In genomic region chr2:156511803-156512202, GRCh38 we compare ENCODE assay signal across 16 cellular contexts.
DNase-seq lines count a peak whose midpoint lies in the region; ATAC-seq and TF ChIP-seq lines count a peak whose summit lies in the region.
"Had no signal": no experiment of that assay in that cellular context is flagged by ENCODE, and none has a peak within 500 bp of the region (broad histone marks: within the 10 kb centered on the region; RNA-seq: fewer than 3 reads in every experiment).

No MANE protein-coding gene starts in this region.

- TF ChIP-seq POLR2A in suprapubic skin (IDR thresholded peaks at IDR 0.05) = no peak

- DNase-seq in NAMALWA (ENCODE audit: low spot score) (peak; percentile 20), suprapubic skin (ENCODE audit: low spot score in 2 of 2) (no peak), mucosa of descending colon (no peak), NCI-H146 treated with DMSO at 0.1 percent for 48 hours (lab: John Stamatoyannopoulos, UW; ENCODE audit: unreplicated experiment) (no peak), SKM-1 treated with dmso at 0.1 percent for 144 hours (lab: John Stamatoyannopoulos, UW; ENCODE audit: unreplicated experiment) (no peak)
- DNase-seq: activated naive CD4-positive, alpha-beta T cell treated with Interleukin-2 at 50 U/mL for 16 hours; brain microvascular endothelial cell; DMS79 treated with DMSO at 0.1 percent for 48 hours; effector memory CD8-positive, alpha-beta T cell; foreskin melanocyte; NCI-H2171 treated with DMSO at 0.1 percent for 48 hours had no signal

- no peak for TF ChIP-seq CTCF in suprapubic skin (IDR thresholded peaks at IDR 0.05)
- TF ChIP-seq CTCF in mucosa of descending colon (IDR thresholded peaks at IDR 0.05) = no peak

- H3K36me3 ChIP-seq in suprapubic skin (peaks cover 15% of the 10 kb centered on the region), mucosa of descending colon (ENCODE audit: low read depth) (no peaks in the 10 kb centered on the region)

- H3K9me3 ChIP-seq in suprapubic skin (no peaks in the 10 kb centered on the region), mucosa of descending colon (no peaks in the 10 kb centered on the region)
- H3K9me3 ChIP-seq: HAP-1 had no signal

- no peaks in the 10 kb centered on the region for H3K27me3 ChIP-seq in suprapubic skin
- H3K27me3 ChIP-seq: brain microvascular endothelial cell had no signal

- ATAC-seq in GM18867 (IDR thresholded peaks at IDR 0.05; ENCODE audit: unreplicated experiment) = peak; percentile 86
- peak; percentile 70 for ATAC-seq in GM21526 (IDR thresholded peaks at IDR 0.05; ENCODE audit: low FRiP score, unreplicated experiment)
- peak; percentile 63 for ATAC-seq in HG02938 (IDR thresholded peaks at IDR 0.05; ENCODE audit: unreplicated experiment)
- no peak for ATAC-seq in mucosa of descending colon
- ATAC-seq: effector memory CD8-positive, alpha-beta T cell had no signal

- intact Hi-C loops in mucosa of descending colon (cut with DNase I, micrococcal nuclease) = no loop called here

- H3K27ac ChIP-seq in suprapubic skin = no peak overlapping the region
- H3K27ac ChIP-seq: brain microvascular endothelial cell, SK-N-MC had no signal

- H3K4me1 ChIP-seq in suprapubic skin = no peaks in the 10 kb centered on the region
- H3K4me1 ChIP-seq in mucosa of descending colon (ENCODE audit: low read depth) = no peaks in the 10 kb centered on the region

- no peak for TF ChIP-seq EP300 in suprapubic skin (IDR thresholded peaks at IDR 0.05)

- no peak overlapping the region for H3K4me3 ChIP-seq in suprapubic skin
- H3K4me3 ChIP-seq in mucosa of descending colon = no peak overlapping the region
- H3K4me3 ChIP-seq: HAP-1, SK-N-MC had no signal
